ENCODE assay signal across 9 cellular contexts in genomic region chr6:11770546-11771466, GRCh38. TPM values are rescaled to one million over a fixed set of nuclear protein-coding genes. Genes with fewer than 3 reads are reported as not detected.
A peak's percentile ranks its signal among the peaks of the same experiment; 100 is the strongest.
DNase-seq lines count a peak whose midpoint lies in the region; ATAC-seq and TF ChIP-seq lines count a peak whose summit lies in the region.
"Had no signal": no experiment of that assay in that cellular context is flagged by ENCODE, and none has a peak within 500 bp of the region (broad histone marks: within the 10 kb centered on the region; RNA-seq: fewer than 3 reads in every experiment).

No MANE protein-coding gene starts in this region.

- intact Hi-C loops in left colon (cut with DNase I, micrococcal nuclease) = loop anchor here in 1 of 2 donors (5.0 kb wide), 1 partner anchor 241 kb away; the partner anchor contains the start of gene HIVEP1

- H3K36me3 Mint-ChIP-seq in stimulated activated naive B cell treated with anti-CD40 and anti-IgM and Interleukin-4, amounts not matched to agents 10 μg/mL and 1 μg/mL and 100 μg/mL, for 72 hours = peaks cover 0 to 2% of the 10 kb centered on the region in 2 donors

- ATAC-seq in left colon (peak; percentile 94), HG02840 (IDR thresholded peaks at IDR 0.05; ENCODE audit: low FRiP score, unreplicated experiment) (no peak), HG03521 (IDR thresholded peaks at IDR 0.05; ENCODE audit: unreplicated experiment) (no peak)
- ATAC-seq in stimulated activated naive B cell treated with anti-CD40 and anti-IgM and Interleukin-4, amounts not matched to agents 10 μg/mL and 1 μg/mL and 100 μg/mL, for 72 hours (replicated peaks) = peak; percentile 49 to 50

- TF ChIP-seq CTCF in AG09309 (IDR thresholded peaks at IDR 0.05; ENCODE audit: control insufficient read depth, insufficient read depth, low read depth, low read length, missing control alignments) = no peak
- TF ChIP-seq CTCF in KMS-11 (conservative IDR thresholded peaks at IDR 0.05; ENCODE audit: low read depth, low read length) = no peak

- H4K20me1 ChIP-seq in KMS-11 (ENCODE audit: insufficient read depth) = no peaks in the 10 kb centered on the region

- H3K79me2 ChIP-seq in KMS-11 (ENCODE audit: insufficient read depth, low read depth) = no peaks in the 10 kb centered on the region

- H3K4me3 Mint-ChIP-seq in stimulated activated naive B cell treated with anti-CD40 and anti-IgM and Interleukin-4, amounts not matched to agents 10 μg/mL and 1 μg/mL and 100 μg/mL, for 72 hours = no peak overlapping the region
- H3K4me3 Mint-ChIP-seq: stimulated activated naive CD8-positive, alpha-beta T cell treated with anti-CD3 and anti-CD28 coated beads, Interleukin-15, Interleukin-2, amounts not matched to agents 100 ng/mL and 50 ng/mL, for 24 hours had no signal

- peak overlapping the region; percentile 64 for H2AFZ ChIP-seq in KMS-11 (ENCODE audit: low read depth)

- peak overlapping the region; percentile 38; the same call in 1 of the 2 replicates for H3K9ac ChIP-seq in KMS-11

- DNase-seq in AG09309 (ENCODE audit: low read depth) = peak; percentile 99
- DNase-seq in brain pericyte (ENCODE audit: low read depth, low spot score) = peak; percentile 72
- DNase-seq in left colon = peak; percentile 87 to 93
- no peak for DNase-seq in stimulated activated naive B cell treated with anti-CD40 and anti-IgM and Interleukin-4, amounts not matched to agents 10 μg/mL and 1 μg/mL and 100 μg/mL, for 72 hours
- no peak for DNase-seq in NCI-H187 treated with DMSO at 0.1 percent for 48 hours (lab: John Stamatoyannopoulos, UW)

- peak overlapping the region; percentile 74 for H3K4me2 ChIP-seq in KMS-11

- H3K4me3 ChIP-seq in AG09309 (ENCODE audit: control insufficient read depth, low read depth, low read length) = peak overlapping the region; percentile 0; the same call in 1 of the 2 replicates
- no peak overlapping the region for H3K4me3 ChIP-seq in KMS-11 (IDR thresholded peaks at IDR 0.05; ENCODE audit: insufficient read depth, low read depth, low read length)

- H3K27ac Mint-ChIP-seq in stimulated activated naive B cell treated with anti-CD40 and anti-IgM and Interleukin-4, amounts not matched to agents 10 μg/mL and 1 μg/mL and 100 μg/mL, for 72 hours = no peak overlapping the region
- H3K27ac Mint-ChIP-seq: stimulated activated naive CD8-positive, alpha-beta T cell treated with anti-CD3 and anti-CD28 coated beads, Interleukin-15, Interleukin-2, amounts not matched to agents 100 ng/mL and 50 ng/mL, for 24 hours had no signal

- H3K27me3 ChIP-seq in KMS-11 (ENCODE audit: insufficient read depth, low read depth) = no peaks in the 10 kb centered on the region

- peaks cover 16 to 33% of the 10 kb centered on the region in 2 donors for H3K4me1 Mint-ChIP-seq in stimulated activated naive B cell treated with anti-CD40 and anti-IgM and Interleukin-4, amounts not matched to agents 10 μg/mL and 1 μg/mL and 100 μg/mL, for 72 hours

- peaks cover 18 to 26% of the 10 kb centered on the region in 2 donors for H3K27me3 Mint-ChIP-seq in stimulated activated naive B cell treated with anti-CD40 and anti-IgM and Interleukin-4, amounts not matched to agents 10 μg/mL and 1 μg/mL and 100 μg/mL, for 72 hours
- H3K27me3 Mint-ChIP-seq: stimulated activated naive CD8-positive, alpha-beta T cell treated with anti-CD3 and anti-CD28 coated beads, Interleukin-15, Interleukin-2, amounts not matched to agents 100 ng/mL and 50 ng/mL, for 24 hours had no signal

- peak overlapping the region; percentile 59 for H3K27ac ChIP-seq in KMS-11

- no peaks in the 10 kb centered on the region for H3K36me3 ChIP-seq in KMS-11 (ENCODE audit: insufficient read depth)

- H3K4me1 ChIP-seq in KMS-11 (ENCODE audit: low read depth, poor library complexity, severe bottlenecking) = peaks cover 40% of the 10 kb centered on the region

- H3K9me3 Mint-ChIP-seq in stimulated activated naive B cell treated with anti-CD40 and anti-IgM and Interleukin-4, amounts not matched to agents 10 μg/mL and 1 μg/mL and 100 μg/mL, for 72 hours = peaks cover 0 to 2% of the 10 kb centered on the region in 2 donors
- H3K9me3 Mint-ChIP-seq: stimulated activated naive CD8-positive, alpha-beta T cell treated with anti-CD3 and anti-CD28 coated beads, Interleukin-15, Interleukin-2, amounts not matched to agents 100 ng/mL and 50 ng/mL, for 24 hours had no signal

RNA-seq across cellular contexts. Expression of gene ADTRP, which starts 7.8 kb away (rescaled TPM):
- total RNA-seq in left colon = 100 to 1,000 TPM; 106 to 124 TPM

Comparison
In these comparisons a context has a peak if more than half of its experiments do, and no peak if none do; other contexts are left out.
1. DNase-seq: peak in AG09309 (single experiment), brain pericyte (single experiment) and left colon (2 of 2); none in stimulated activated naive B cell treated with anti-CD40 and anti-IgM and Interleukin-4, amounts not matched to agents 10 μg/mL and 1 μg/mL and 100 μg/mL, for 72 hours (single experiment) and NCI-H187 treated with DMSO at 0.1 percent for 48 hours (single experiment).
2. ATAC-seq: peak in left colon (single experiment) and stimulated activated naive B cell treated with anti-CD40 and anti-IgM and Interleukin-4, amounts not matched to agents 10 μg/mL and 1 μg/mL and 100 μg/mL, for 72 hours (2 of 2); none in HG02840 (single experiment) and HG03521 (single experiment).